11 cellular contexts compared by ENCODE assay signal in the genomic region with DNA sequence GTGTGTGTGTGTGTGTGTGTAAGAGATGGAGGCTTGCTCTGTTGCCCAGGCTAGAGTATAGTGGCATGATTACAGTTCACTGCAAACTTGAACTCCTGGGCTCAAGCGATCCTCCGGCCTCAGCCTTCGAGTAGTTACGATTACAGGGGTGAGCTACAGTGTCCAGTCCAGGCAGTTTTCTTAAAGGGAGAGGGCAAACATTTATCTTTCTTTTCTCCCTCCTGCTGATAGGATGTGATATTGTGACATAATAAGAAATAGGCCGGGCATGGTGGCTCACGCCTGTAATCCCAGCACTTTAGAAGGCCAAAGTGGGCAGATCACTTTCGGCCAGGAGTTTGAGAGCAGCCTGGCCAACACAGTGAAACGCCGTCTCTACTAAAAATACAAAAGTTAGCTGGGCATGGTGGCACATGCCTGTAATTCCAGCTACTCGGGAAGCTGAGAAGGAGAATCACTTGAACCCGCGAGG. TPM values are rescaled to one million over a fixed set of nuclear protein-coding genes. Genes with fewer than 3 reads are reported as not detected.
DNase-seq lines count a peak whose midpoint lies in the region; ATAC-seq and TF ChIP-seq lines count a peak whose summit lies in the region.
"Had no signal": no experiment of that assay in that cellular context is flagged by ENCODE, and none has a peak within 500 bp of the region (broad histone marks: within the 10 kb centered on the region; RNA-seq: fewer than 3 reads in every experiment).

No MANE protein-coding gene starts in this region.

- H3K23ac ChIP-seq in neuronal stem cell (ENCODE audit: low read depth, low read length, poor library complexity): no peak overlapping the region

- peaks cover 24 to 45% (median 38%) of the 10 kb centered on the region in 10 experiments for H3K4me1 ChIP-seq in BLaER1 treated with 17β-estradiol and CSF1 and Interleukin-3, amounts not matched to agents 10 nM and 100 nM
- peaks cover 25% of the 10 kb centered on the region for H3K4me1 ChIP-seq in DND-41 (ENCODE audit: insufficient read depth, low read length)
- H3K4me1 ChIP-seq in neuronal stem cell (ENCODE audit: control insufficient read depth in 2 of 2, insufficient read depth in 1 of 2, low read depth in 1 of 2, low read length in 2 of 2): peaks cover 4 to 6% of the 10 kb centered on the region in 2 donors
- no peaks in the 10 kb centered on the region for H3K4me1 ChIP-seq in BE2C
- H3K4me1 ChIP-seq: pancreas, uterus had no signal

- no peak overlapping the region for H4K91ac ChIP-seq in neuronal stem cell (ENCODE audit: low read depth, low read length, poor library complexity)

- H3K14ac ChIP-seq in neuronal stem cell (ENCODE audit: low read length): no peak overlapping the region

- H3K79me1 ChIP-seq in neuronal stem cell (ENCODE audit: low read depth, low read length): peaks cover 1% of the 10 kb centered on the region

- H2AFZ ChIP-seq in DND-41 (ENCODE audit: low read depth, low read length) (peak overlapping the region; percentile 71), neuronal stem cell (ENCODE audit: low read length) (peak overlapping the region; percentile 67)
- H2AFZ ChIP-seq: GM23248 had no signal

- TF ChIP-seq CTCF in DND-41 (IDR thresholded peaks at IDR 0.05; ENCODE audit: borderline replicate concordance, extremely low read depth, low read length, poor library complexity, severe bottlenecking): no peak
- TF ChIP-seq CTCF in BE2C (IDR thresholded peaks at IDR 0.05; ENCODE audit: low read depth, low read length): no peak

- no peak overlapping the region for H2AK5ac ChIP-seq in neuronal stem cell (ENCODE audit: low read depth, low read length)

- no peaks in the 10 kb centered on the region for H3K36me3 ChIP-seq in BLaER1 treated with 17β-estradiol and CSF1 and Interleukin-3, amounts not matched to agents 10 nM and 100 nM
- H3K36me3 ChIP-seq in DND-41 (ENCODE audit: insufficient read depth, low read length): no peaks in the 10 kb centered on the region
- no peaks in the 10 kb centered on the region for H3K36me3 ChIP-seq in neuronal stem cell (replicated peaks in 1 of 2; ENCODE audit: control insufficient read depth in 2 of 2, insufficient read depth in 2 of 2, low read length in 2 of 2)
- no peaks in the 10 kb centered on the region for H3K36me3 ChIP-seq in BE2C
- H3K36me3 ChIP-seq: pancreas, uterus had no signal

- no peak overlapping the region for H3K4me3 Mint-ChIP-seq in activated T-helper 2 cell treated with anti-CD3 and anti-CD28 coated beads, Interferon-gamma antibody, Interleukin-2, Interleukin-4, amounts not matched to agents 10 μg/mL and 5 μg/mL and 100 μg/mL, durations not matched to agents 14 hours and 24 hours and 36 hours (ENCODE audit: low read depth)

- intact Hi-C loops in activated T-helper 2 cell treated with anti-CD3 and anti-CD28 coated beads, Interferon-gamma antibody, Interleukin-2, Interleukin-4, amounts not matched to agents 10 μg/mL and 5 μg/mL and 100 μg/mL, durations not matched to agents 14 hours and 24 hours and 36 hours (cut with micrococcal nuclease): no loop called here

- no peaks in the 10 kb centered on the region for H3K27me3 Mint-ChIP-seq in activated T-helper 2 cell treated with anti-CD3 and anti-CD28 coated beads, Interferon-gamma antibody, Interleukin-2, Interleukin-4, amounts not matched to agents 10 μg/mL and 5 μg/mL and 100 μg/mL, durations not matched to agents 14 hours and 24 hours and 36 hours (ENCODE audit: low read depth)

- DNase-seq in DND-41 (no peak), neuronal stem cell (ENCODE audit: low spot score) (no peak), BE2C (no peak)
- DNase-seq in activated T-helper 2 cell treated with anti-CD3 and anti-CD28 coated beads, Interferon-gamma antibody, Interleukin-2, Interleukin-4, amounts not matched to agents 10 μg/mL and 5 μg/mL and 100 μg/mL, durations not matched to agents 14 hours and 24 hours and 36 hours (ENCODE audit: low spot score): no peak
- DNase-seq: GM23248, NCI-H1436, uterus had no signal

- H3K4me1 Mint-ChIP-seq in activated T-helper 2 cell treated with anti-CD3 and anti-CD28 coated beads, Interferon-gamma antibody, Interleukin-2, Interleukin-4, amounts not matched to agents 10 μg/mL and 5 μg/mL and 100 μg/mL, durations not matched to agents 14 hours and 24 hours and 36 hours (ENCODE audit: low read depth): peaks cover 28% of the 10 kb centered on the region

- no peaks in the 10 kb centered on the region for H3K36me3 Mint-ChIP-seq in activated T-helper 2 cell treated with anti-CD3 and anti-CD28 coated beads, Interferon-gamma antibody, Interleukin-2, Interleukin-4, amounts not matched to agents 10 μg/mL and 5 μg/mL and 100 μg/mL, durations not matched to agents 14 hours and 24 hours and 36 hours (ENCODE audit: low read depth)

- peak overlapping the region; percentile 54 to 91 (median 78) for H3K4me2 ChIP-seq in BLaER1 treated with 17β-estradiol and CSF1 and Interleukin-3, amounts not matched to agents 10 nM and 100 nM
- H3K4me2 ChIP-seq in DND-41 (ENCODE audit: insufficient read depth, low read length) (0 out of 2 replicates have a peak overlapping the region, but pooled peaks have one; percentile 56), neuronal stem cell (ENCODE audit: insufficient read depth, low read length, poor library complexity, severe bottlenecking) (no peak overlapping the region)

- no CpG with 5 or more reads among the region's 12 CpGs for whole genome bisulfite sequencing in neuronal stem cell (ENCODE audit: extremely low coverage in 2 of 2, insufficient read length in 2 of 2, insufficient replicate concordance in 1 of 2), 2 donors

- H3K9me3 Mint-ChIP-seq in activated T-helper 2 cell treated with anti-CD3 and anti-CD28 coated beads, Interferon-gamma antibody, Interleukin-2, Interleukin-4, amounts not matched to agents 10 μg/mL and 5 μg/mL and 100 μg/mL, durations not matched to agents 14 hours and 24 hours and 36 hours: no peaks in the 10 kb centered on the region

- H3K9ac ChIP-seq in BLaER1 treated with 17β-estradiol and CSF1 and Interleukin-3, amounts not matched to agents 10 nM and 100 nM: peak overlapping the region in 6 of 11 experiments; percentile 22 to 76 (median 62); a peak in 9 of 22 replicates
- H3K9ac ChIP-seq in DND-41 (ENCODE audit: low read depth, low read length): no peak overlapping the region; the same call in 1 of the 2 replicates
- no peak overlapping the region for H3K9ac ChIP-seq in neuronal stem cell (ENCODE audit: low read depth, low read length, poor library complexity)
- H3K9ac ChIP-seq: GM23248 had no signal

- H3K18ac ChIP-seq in neuronal stem cell (ENCODE audit: low read length): no peak overlapping the region

- H3K27ac ChIP-seq in BLaER1 treated with 17β-estradiol and CSF1 and Interleukin-3, amounts not matched to agents 10 nM and 100 nM: peak overlapping the region in 10 of 11 experiments; percentile 31 to 91 (median 81); a peak in 19 of 22 replicates
- H3K27ac ChIP-seq in DND-41 (ENCODE audit: low read length) (peak overlapping the region; percentile 82), neuronal stem cell (replicated peaks; ENCODE audit: low read length) (no peak overlapping the region)
- H3K27ac ChIP-seq: GM23248, pancreas, uterus had no signal

- no peak overlapping the region for H3K4me3 ChIP-seq in BLaER1 treated with 17β-estradiol and CSF1 and Interleukin-3, amounts not matched to agents 10 nM and 100 nM
- H3K4me3 ChIP-seq in DND-41 (ENCODE audit: low read depth in 1 of 2, low read length in 2 of 2) (no peak overlapping the region), neuronal stem cell (ENCODE audit: low read length in 2 of 2) (no peak overlapping the region), BE2C (ENCODE audit: low read depth, low read length) (no peak overlapping the region)
- H3K4me3 ChIP-seq: GM23248, pancreas, uterus had no signal

- H2BK5ac ChIP-seq in neuronal stem cell (ENCODE audit: low read length): no peak overlapping the region

- H2BK120ac ChIP-seq in neuronal stem cell (ENCODE audit: low read depth, low read length): no peak overlapping the region

- no peaks in the 10 kb centered on the region for H3K79me2 ChIP-seq in DND-41 (ENCODE audit: insufficient read depth, low read length)

- H3K4ac ChIP-seq in neuronal stem cell (ENCODE audit: low read length): no peak overlapping the region

- H3K27ac Mint-ChIP-seq in activated T-helper 2 cell treated with anti-CD3 and anti-CD28 coated beads, Interferon-gamma antibody, Interleukin-2, Interleukin-4, amounts not matched to agents 10 μg/mL and 5 μg/mL and 100 μg/mL, durations not matched to agents 14 hours and 24 hours and 36 hours: peak overlapping the region; percentile 98

- no peaks in the 10 kb centered on the region for H3K27me3 ChIP-seq in BLaER1 treated with 17β-estradiol and CSF1 and Interleukin-3, amounts not matched to agents 10 nM and 100 nM
- H3K27me3 ChIP-seq in DND-41 (ENCODE audit: insufficient read depth, low read length, poor library complexity) (no peaks in the 10 kb centered on the region), neuronal stem cell (ENCODE audit: control insufficient read depth in 3 of 3, insufficient read depth in 3 of 3, low read depth in 1 of 3, low read length in 3 of 3) (no peaks in the 10 kb centered on the region), BE2C (no peaks in the 10 kb centered on the region)
- H3K27me3 ChIP-seq: pancreas, uterus had no signal

- H4K8ac ChIP-seq in neuronal stem cell (ENCODE audit: low read depth, low read length): no peak overlapping the region

- H2BK15ac ChIP-seq in neuronal stem cell (ENCODE audit: low read length): no peak overlapping the region

- no peaks in the 10 kb centered on the region for H4K20me1 ChIP-seq in BLaER1 treated with 17β-estradiol and CSF1 and Interleukin-3, amounts not matched to agents 10 nM and 100 nM
- no peaks in the 10 kb centered on the region for H4K20me1 ChIP-seq in DND-41 (ENCODE audit: insufficient read depth, low read length)

- H3K9me3 ChIP-seq in BLaER1 treated with 17β-estradiol and CSF1 and Interleukin-3, amounts not matched to agents 10 nM and 100 nM (replicated peaks in 1 of 11): no peaks in the 10 kb centered on the region
- H3K9me3 ChIP-seq in DND-41 (ENCODE audit: insufficient read depth, low read length, severe bottlenecking): no peaks in the 10 kb centered on the region
- H3K9me3 ChIP-seq in neuronal stem cell (replicated peaks in 1 of 2; ENCODE audit: control insufficient read depth in 2 of 2, insufficient read depth in 1 of 2, low read depth in 1 of 2, low read length in 2 of 2): no peaks in the 10 kb centered on the region
- no peaks in the 10 kb centered on the region for H3K9me3 ChIP-seq in BE2C
- H3K9me3 ChIP-seq: pancreas, uterus had no signal

- ATAC-seq in DND-41 (ENCODE audit: insufficient read depth, low read depth) (peak; percentile 16; the same call in 1 of the 3 replicates), GM19035 (IDR thresholded peaks at IDR 0.05; ENCODE audit: unreplicated experiment) (no peak), GM19023 (IDR thresholded peaks at IDR 0.05; ENCODE audit: unreplicated experiment) (no peak)

- peak overlapping the region; percentile 69 for H2BK12ac ChIP-seq in neuronal stem cell (ENCODE audit: low read length)

RNA-seq across cellular contexts. Expression of a gene that starts 31.8 kb away (rescaled TPM):
- total RNA-seq in activated T-helper 2 cell treated with anti-CD3 and anti-CD28 coated beads, Interferon-gamma antibody, Interleukin-2, Interleukin-4, amounts not matched to agents 10 μg/mL and 5 μg/mL and 100 μg/mL, durations not matched to agents 14 hours and 24 hours and 36 hours: 59.9 and 66.2 TPM in 2 replicates
- polyA plus RNA-seq in neuronal stem cell (2013, experiment 1 of 2): 28.9 TPM
- 29.6 TPM for polyA plus RNA-seq in neuronal stem cell (2013, experiment 2 of 2)
- 32.6 TPM for polyA plus RNA-seq in BE2C (2012; ENCODE audit: insufficient read depth, insufficient read length, low read depth)

RNA-seq across cellular contexts. Expression of a gene that starts 46.4 kb away (rescaled TPM):
- total RNA-seq in activated T-helper 2 cell treated with anti-CD3 and anti-CD28 coated beads, Interferon-gamma antibody, Interleukin-2, Interleukin-4, amounts not matched to agents 10 μg/mL and 5 μg/mL and 100 μg/mL, durations not matched to agents 14 hours and 24 hours and 36 hours: 38.6 and 39.7 TPM in 2 replicates
- polyA plus RNA-seq in neuronal stem cell (2013, experiment 1 of 2): 19.3 TPM
- 19.3 TPM for polyA plus RNA-seq in neuronal stem cell (2013, experiment 2 of 2)
- polyA plus RNA-seq in BE2C (2012; ENCODE audit: insufficient read depth, insufficient read length, low read depth): 16.4 TPM

Comparison
In these comparisons a context has a peak if more than half of its experiments do, and no peak if none do; other contexts are left out.
1. H3K9ac ChIP-seq: peak in BLaER1 treated with 17β-estradiol and CSF1 and Interleukin-3, amounts not matched to agents 10 nM and 100 nM (6 of 11); none in DND-41 (single experiment) and neuronal stem cell (single experiment).